Comparison of ENCODE assay signal across 10 cellular contexts in the genomic region with DNA sequence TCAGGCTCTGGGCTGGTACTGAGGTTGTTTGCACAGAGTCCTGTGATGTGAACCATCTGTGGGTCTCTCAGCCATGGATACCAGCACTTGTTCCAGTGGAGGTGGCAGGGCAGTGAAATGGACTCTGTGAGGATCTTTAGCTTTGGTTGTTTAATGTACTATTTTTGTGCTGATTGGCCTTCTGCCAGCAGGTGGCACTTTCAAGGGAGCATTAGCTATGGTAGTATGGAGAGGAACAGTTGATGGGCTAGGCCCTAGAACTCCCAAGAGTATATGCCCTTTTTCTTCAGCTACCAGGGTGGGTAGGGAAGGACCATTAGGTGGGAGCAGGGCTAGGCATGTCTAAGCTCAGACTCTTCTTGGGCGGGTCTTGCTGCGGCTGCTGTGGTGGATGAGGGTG.
A peak's percentile ranks its signal among the peaks of the same experiment; 100 is the strongest.
DNase-seq lines count a peak whose midpoint lies in the region; ATAC-seq and TF ChIP-seq lines count a peak whose summit lies in the region.
"Had no signal": no experiment of that assay in that cellular context is flagged by ENCODE, and none has a peak within 500 bp of the region (broad histone marks: within the 10 kb centered on the region; RNA-seq: fewer than 3 reads in every experiment).

No MANE protein-coding gene starts in this region.

- TF ChIP-seq CTCF in GM12872 (IDR thresholded peaks at IDR 0.05; ENCODE audit: insufficient read depth, low read depth, low read length) (peak; percentile 41), WERI-Rb-1 (IDR thresholded peaks at IDR 0.05; ENCODE audit: low read depth, low read length) (peak; percentile 27; the same call in 1 of the 2 replicates), neural progenitor cell (IDR thresholded peaks at IDR 0.05) (peak; percentile 36)

- H3K27ac ChIP-seq in WERI-Rb-1 (no peak overlapping the region), neural progenitor cell (no peak overlapping the region)
- H3K27ac ChIP-seq: KMS-11, SK-N-MC, uterus had no signal

- H3K27me3 ChIP-seq in WERI-Rb-1 (ENCODE audit: insufficient read depth, low read depth, severe bottlenecking) (peaks cover 7% of the 10 kb centered on the region), neural progenitor cell (no peaks in the 10 kb centered on the region)
- H3K27me3 ChIP-seq: uterus had no signal

- intact Hi-C loops in posterior cingulate gyrus (cut with DNase I): no loop called here

- no peaks in the 10 kb centered on the region for H3K4me1 Mint-ChIP-seq in neural progenitor cell

- ATAC-seq in GM19463 (IDR thresholded peaks at IDR 0.05; ENCODE audit: unreplicated experiment) (peak; percentile 45), GM19324 (IDR thresholded peaks at IDR 0.05; ENCODE audit: low FRiP score, unreplicated experiment) (no peak)

- H3F3A ChIP-seq in neural progenitor cell (ENCODE audit: low read depth): no peaks in the 10 kb centered on the region

- H3K9me3 ChIP-seq in WERI-Rb-1 (ENCODE audit: severe bottlenecking): no peaks in the 10 kb centered on the region
- H3K9me3 ChIP-seq in neural progenitor cell (ENCODE audit: low read depth): no peaks in the 10 kb centered on the region
- H3K9me3 ChIP-seq: uterus had no signal

- no peak overlapping the region for H3K4me2 ChIP-seq in neural progenitor cell
- H3K4me2 ChIP-seq: KMS-11 had no signal

- no peaks in the 10 kb centered on the region for H4K20me1 ChIP-seq in neural progenitor cell (ENCODE audit: low read depth)

- H3K4me3 Mint-ChIP-seq in neural progenitor cell: no peak overlapping the region

- peaks cover 5% of the 10 kb centered on the region for H3K9me3 Mint-ChIP-seq in neural progenitor cell

- H3K27me3 Mint-ChIP-seq in neural progenitor cell (ENCODE audit: insufficient read depth, low read depth): no peaks in the 10 kb centered on the region

- H3K79me2 ChIP-seq in neural progenitor cell (ENCODE audit: low read depth): no peaks in the 10 kb centered on the region

- H3K36me3 ChIP-seq in WERI-Rb-1: no peaks in the 10 kb centered on the region
- H3K36me3 ChIP-seq in neural progenitor cell: no peaks in the 10 kb centered on the region
- H3K36me3 ChIP-seq: uterus had no signal

- H3K36me3 Mint-ChIP-seq in neural progenitor cell: no peaks in the 10 kb centered on the region

- peak; percentile 34 for DNase-seq in WERI-Rb-1
- DNase-seq in neural progenitor cell (ENCODE audit: low spot score): no peak
- DNase-seq in EL: no peak
- DNase-seq in posterior cingulate gyrus: no peak
- DNase-seq: uterus had no signal

- H3K4me3 ChIP-seq in WERI-Rb-1 (ENCODE audit: low read depth, low read length): no peak overlapping the region
- H3K4me3 ChIP-seq in neural progenitor cell: no peak overlapping the region
- H3K4me3 ChIP-seq: SK-N-MC, uterus had no signal

- H3K4me1 ChIP-seq in neural progenitor cell: no peaks in the 10 kb centered on the region
- H3K4me1 ChIP-seq: uterus had no signal

- H3K27ac Mint-ChIP-seq in neural progenitor cell: no peak overlapping the region

- H3K9ac ChIP-seq in neural progenitor cell: no peak overlapping the region
- H3K9ac ChIP-seq: KMS-11 had no signal

- H2AFZ ChIP-seq in neural progenitor cell (replicated peaks): no peak overlapping the region
